Comparison of ENCODE assay signal across 9 cellular contexts in the genomic region with DNA sequence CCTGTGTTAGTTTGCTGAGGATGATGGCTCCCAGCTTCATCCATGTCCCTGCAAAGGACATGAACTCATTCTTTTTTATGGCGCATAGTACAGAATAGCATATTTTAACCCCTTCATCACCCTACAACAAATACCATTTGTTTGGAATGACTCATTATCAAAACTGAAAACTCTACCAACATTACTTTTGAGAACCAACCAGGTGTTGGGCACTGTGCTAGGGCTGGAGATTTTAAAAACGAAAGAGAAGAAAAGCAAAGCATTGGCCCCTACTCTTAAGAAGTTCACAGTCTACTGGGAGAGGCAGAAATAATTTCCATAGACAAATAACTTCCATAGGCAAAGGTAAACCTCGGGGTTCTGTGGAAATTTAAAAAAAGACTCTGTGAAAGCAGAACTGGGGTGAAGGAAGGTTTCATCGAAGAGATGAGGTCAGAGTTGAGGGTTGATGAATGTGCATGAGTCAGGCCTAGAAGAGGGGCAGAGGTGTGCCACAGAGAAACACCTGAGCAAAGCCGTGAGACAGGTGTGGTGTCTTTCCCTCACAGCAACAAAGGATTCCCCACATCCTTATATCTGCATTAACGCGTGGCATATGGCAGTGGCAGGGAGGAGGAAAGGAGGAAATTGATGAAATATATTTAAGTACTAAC. TPM values are rescaled to one million over a fixed set of nuclear protein-coding genes. Genes with fewer than 3 reads are reported as not detected.
DNase-seq lines count a peak whose midpoint lies in the region; ATAC-seq and TF ChIP-seq lines count a peak whose summit lies in the region.
"Had no signal": no experiment of that assay in that cellular context is flagged by ENCODE, and none has a peak within 500 bp of the region (broad histone marks: within the 10 kb centered on the region; RNA-seq: fewer than 3 reads in every experiment).

No MANE protein-coding gene starts in this region.

- intact Hi-C loops in sciatic nerve (cut with DNase I), result no loop called here
- intact Hi-C loops in left ventricle myocardium inferior (cut with micrococcal nuclease), result no loop called here

- H3K4me1 Mint-ChIP-seq in activated T-helper 17 cell treated with anti-CD3 and anti-CD28 coated beads, Interleukin-2, amount 50 U/mL, for 72 hours, result peaks cover 28% of the 10 kb centered on the region
- H3K4me1 Mint-ChIP-seq: nephron had no signal

- peak overlapping the region; percentile 71 for H3K27ac Mint-ChIP-seq in activated T-helper 17 cell treated with anti-CD3 and anti-CD28 coated beads, Interleukin-2, amount 50 U/mL, for 72 hours
- H3K27ac Mint-ChIP-seq: nephron had no signal

- H3K27me3 Mint-ChIP-seq in activated T-helper 17 cell treated with anti-CD3 and anti-CD28 coated beads, Interleukin-2, amount 50 U/mL, for 72 hours, result no peaks in the 10 kb centered on the region

- no peaks in the 10 kb centered on the region for H3K9me3 Mint-ChIP-seq in activated T-helper 17 cell treated with anti-CD3 and anti-CD28 coated beads, Interleukin-2, amount 50 U/mL, for 72 hours
- H3K9me3 Mint-ChIP-seq: nephron had no signal

- no peaks in the 10 kb centered on the region for H3K4me1 ChIP-seq in left ventricle myocardium inferior

- no peak overlapping the region for H3K27ac ChIP-seq in left ventricle myocardium inferior (replicated peaks)

- H3K36me3 ChIP-seq in left ventricle myocardium inferior, result no peaks in the 10 kb centered on the region

- H3K27me3 ChIP-seq in left ventricle myocardium inferior (ENCODE audit: low read depth), result no peaks in the 10 kb centered on the region

- no peak overlapping the region for H3K4me3 ChIP-seq in left ventricle myocardium inferior

- no peaks in the 10 kb centered on the region for H3K9me3 ChIP-seq in left ventricle myocardium inferior (replicated peaks)

- no peak for TF ChIP-seq CTCF in left ventricle myocardium inferior (IDR thresholded peaks at IDR 0.05; ENCODE audit: borderline replicate concordance)

- peaks cover 44% of the 10 kb centered on the region for H3K36me3 Mint-ChIP-seq in activated T-helper 17 cell treated with anti-CD3 and anti-CD28 coated beads, Interleukin-2, amount 50 U/mL, for 72 hours (ENCODE audit: low read depth)

- peak overlapping the region; percentile 25 for H3K4me3 Mint-ChIP-seq in activated T-helper 17 cell treated with anti-CD3 and anti-CD28 coated beads, Interleukin-2, amount 50 U/mL, for 72 hours
- H3K4me3 Mint-ChIP-seq: nephron had no signal

- peak; percentile 95 for ATAC-seq in activated T-helper 17 cell treated with anti-CD3 and anti-CD28 coated beads, Interleukin-2, amount 50 U/mL, for 72 hours (replicated peaks)
- ATAC-seq in sciatic nerve, result no peak
- ATAC-seq in GM18861 (IDR thresholded peaks at IDR 0.05; ENCODE audit: unreplicated experiment), result no peak
- ATAC-seq in HG02973 (IDR thresholded peaks at IDR 0.05; ENCODE audit: unreplicated experiment), result no peak

- DNase-seq in stimulated activated CD4-positive, alpha-beta T cell treated with anti-CD3 and anti-CD28 coated beads, Interleukin-1b, Interleukin-23, amount 100 ng/mL, for 48 hours, result peak; percentile 43
- no peak for DNase-seq in stimulated activated CD4-positive, alpha-beta T cell treated with anti-CD3 and anti-CD28 coated beads, Interleukin-4, amount 100 ng/mL, for 24 hours
- DNase-seq in NCI-H187 treated with DMSO at 0.1 percent for 48 hours (lab: John Stamatoyannopoulos, UW), result peak; percentile 87
- no peak for DNase-seq in sciatic nerve (ENCODE audit: low spot score)
- DNase-seq in left ventricle myocardium inferior, result no peak

RNA-seq across cellular contexts. Expression of a gene that starts 51.0 kb away (rescaled TPM):
- total RNA-seq in activated T-helper 17 cell treated with anti-CD3 and anti-CD28 coated beads, Interleukin-2, amount 50 U/mL, for 72 hours, result 1 to 10 TPM; 9.0 to 10.0 TPM
- total RNA-seq in sciatic nerve (2.6 TPM), left ventricle myocardium inferior (0.91 TPM)

Comparison
In these comparisons a context has a peak if more than half of its experiments do, and no peak if none do; other contexts are left out.
1. DNase-seq: peak in stimulated activated CD4-positive, alpha-beta T cell treated with anti-CD3 and anti-CD28 coated beads, Interleukin-1b, Interleukin-23, amount 100 ng/mL, for 48 hours (single experiment) and NCI-H187 treated with DMSO at 0.1 percent for 48 hours (single experiment); none in stimulated activated CD4-positive, alpha-beta T cell treated with anti-CD3 and anti-CD28 coated beads, Interleukin-4, amount 100 ng/mL, for 24 hours (single experiment), sciatic nerve (single experiment) and left ventricle myocardium inferior (single experiment).